12 cellular contexts compared by ENCODE assay signal in the genomic region with DNA sequence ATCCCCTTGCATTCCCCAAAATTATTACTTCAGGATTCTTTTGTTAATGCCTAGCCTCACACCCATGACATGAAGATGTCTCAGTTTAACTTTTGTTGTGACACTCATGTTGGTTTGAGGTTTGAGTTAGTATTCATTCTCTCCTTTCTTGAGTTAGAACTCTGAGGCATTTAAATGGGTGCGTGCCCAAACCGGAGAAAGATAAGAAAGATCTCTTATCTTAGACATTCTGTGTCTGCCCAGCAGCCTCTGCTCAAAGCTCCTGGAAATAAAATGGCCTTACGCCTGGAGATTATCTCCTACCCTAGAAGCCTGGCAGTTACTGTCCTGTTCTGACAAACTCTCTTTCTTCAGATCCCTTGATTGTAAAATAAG. TPM values are rescaled to one million over a fixed set of nuclear protein-coding genes. Genes with fewer than 3 reads are reported as not detected.
DNase-seq lines count a peak whose midpoint lies in the region; ATAC-seq and TF ChIP-seq lines count a peak whose summit lies in the region.
"Had no signal": no experiment of that assay in that cellular context is flagged by ENCODE, and none has a peak within 500 bp of the region (broad histone marks: within the 10 kb centered on the region; RNA-seq: fewer than 3 reads in every experiment).

No MANE protein-coding gene starts in this region.

- ATAC-seq in PC-3 (no peak), GM18858 (IDR thresholded peaks at IDR 0.05; ENCODE audit: unreplicated experiment) (no peak)
- ATAC-seq: activated CD8-positive, alpha-beta T cell treated with anti-CD3 and anti-CD28 coated beads for 36 hours had no signal

- H3K9me3 ChIP-seq in PC-3 (ENCODE audit: low read length) (no peaks in the 10 kb centered on the region), prostate gland (no peaks in the 10 kb centered on the region), ascending aorta (no peaks in the 10 kb centered on the region)

- POLR2A ChIA-PET in PC-3 (lab: Charles Lee; ENCODE audit: unreplicated experiment) = interaction anchor here (0.6 kb wide), 1 partner anchor 627 kb away, joined by 4 read pairs; the partner anchor contains the start of gene PDCD11

- peaks cover 5% of the 10 kb centered on the region; the same call in 1 of the 2 replicates for H3K79me2 ChIP-seq in PC-3 (ENCODE audit: low read length)

- H2AFZ ChIP-seq in PC-3 (ENCODE audit: low read length) = no peak overlapping the region

- H3K4me3 ChIP-seq in PC-3 (ENCODE audit: low read length) = no peak overlapping the region
- H3K4me3 ChIP-seq in prostate gland = no peak overlapping the region
- no peak overlapping the region for H3K4me3 ChIP-seq in ascending aorta

- no peaks in the 10 kb centered on the region for H3F3A ChIP-seq in PC-3 (ENCODE audit: low read length, unreplicated experiment)

- no peak for TF ChIP-seq CTCF in PC-3 (conservative IDR thresholded peaks at IDR 0.05; ENCODE audit: low read depth, low read length)
- TF ChIP-seq CTCF in prostate gland (IDR thresholded peaks at IDR 0.05) = no peak
- TF ChIP-seq CTCF in GM20000 (IDR thresholded peaks at IDR 0.05; ENCODE audit: extremely low read depth, missing control alignments) = no peak
- TF ChIP-seq CTCF in ascending aorta (IDR thresholded peaks at IDR 0.05) = no peak

- peak overlapping the region; percentile 51 for H3K9ac ChIP-seq in PC-3 (ENCODE audit: low read length)

- CTCF ChIA-PET in PC-3 (lab: Charles Lee) = no interaction called here

- H3K27ac ChIP-seq in PC-3 (ENCODE audit: low read length) = peak overlapping the region; percentile 90
- peak overlapping the region; percentile 80 for H3K27ac ChIP-seq in epithelial cell of prostate
- H3K27ac ChIP-seq in prostate gland = peak overlapping the region; percentile 76 to 83
- H3K27ac ChIP-seq in ascending aorta = peak overlapping the region in 1 of 2 donors; percentile 34

- BruUV-seq in PC-3 (replicated peaks; lab: Mats Ljungman, UMichigan) = no TSS peak

- WGBS in prostate gland = 39% methylated on average over 3 of the region's 3 CpGs

- H3K4me1 ChIP-seq in PC-3 (ENCODE audit: insufficient read depth, low read length) = peaks cover 14% of the 10 kb centered on the region
- H3K4me1 ChIP-seq in prostate gland (replicated peaks) = peaks cover 17% of the 10 kb centered on the region
- peaks cover 12 to 36% of the 10 kb centered on the region in 2 donors for H3K4me1 ChIP-seq in ascending aorta

- TF ChIP-seq POLR2A in prostate gland (IDR thresholded peaks at IDR 0.05) = no peak

- peak overlapping the region; percentile 33 for H3K4me2 ChIP-seq in PC-3 (ENCODE audit: low read length)

- H3K27me3 ChIP-seq in PC-3 (ENCODE audit: low read length) = no peaks in the 10 kb centered on the region
- no peaks in the 10 kb centered on the region for H3K27me3 ChIP-seq in prostate gland (replicated peaks; ENCODE audit: insufficient read depth)
- no peaks in the 10 kb centered on the region for H3K27me3 ChIP-seq in ascending aorta

- intact Hi-C loops in PC-3 (cut with micrococcal nuclease) (no loop called here), prostate gland (cut with DNase I) (no loop called here), ascending aorta (cut with DNase I) (no loop called here)

- no peaks in the 10 kb centered on the region for H3K9me2 ChIP-seq in PC-3 (replicated peaks; ENCODE audit: low read length)

- H3K36me3 ChIP-seq in PC-3 (ENCODE audit: low read depth, low read length) = no peaks in the 10 kb centered on the region
- H3K36me3 ChIP-seq in prostate gland = no peaks in the 10 kb centered on the region
- peaks cover 4 to 5% of the 10 kb centered on the region in 2 donors for H3K36me3 ChIP-seq in ascending aorta

- no peaks in the 10 kb centered on the region for H4K20me1 ChIP-seq in PC-3 (ENCODE audit: low read length)

- DNase-seq in ELF-1 (ENCODE audit: low read depth, low spot score) = peak; percentile 51
- DNase-seq in PC-3 = no peak
- no peak for DNase-seq in epithelial cell of prostate (ENCODE audit: low read depth, low spot score)
- no peak for DNase-seq in prostate gland (ENCODE audit: low spot score)
- DNase-seq in GM20000 (ENCODE audit: low spot score) = no peak
- DNase-seq in ascending aorta (ENCODE audit: low spot score in 2 of 2) = no peak
- DNase-seq in HK-2 (ENCODE audit: unreplicated experiment) = no peak
- DNase-seq: activated CD8-positive, alpha-beta T cell treated with anti-CD3 and anti-CD28 coated beads for 36 hours; activated naive CD4-positive, alpha-beta T cell treated with Interleukin-2 at 50 U/mL for 16 hours; GDM1; substantia nigra had no signal

RNA-seq across cellular contexts. Expression of gene WBP1L, which starts 26.3 kb away (rescaled TPM):
- 23.8 and 24.6 TPM in 2 replicates for total RNA-seq in PC-3 (2014; rRNA removed)
- total RNA-seq in prostate gland = 100 to 1,000 TPM; 136 to 168 TPM
- 107 TPM for total RNA-seq in ascending aorta

RNA-seq across cellular contexts. Expression of gene SFXN2, which starts 55.7 kb away (rescaled TPM):
- 7.5 and 10.3 TPM in 2 replicates for total RNA-seq in PC-3 (2014; rRNA removed)
- 10 to 100 TPM; 16.4 to 26.6 TPM for total RNA-seq in prostate gland
- total RNA-seq in ascending aorta = 2.1 TPM

RNA-seq across cellular contexts. Expression of gene ARL3, which starts 55.9 kb away (rescaled TPM):
- total RNA-seq in PC-3 (2014; rRNA removed) (2.5 and 2.8 TPM in 2 replicates), prostate gland (1 to 10 TPM; 8.0 to 8.5 TPM), ascending aorta (2.0 TPM)
